21 cellular contexts compared by ENCODE assay signal in genomic region chr3:50137567-50137966, GRCh38. TPM values are rescaled to one million over a fixed set of nuclear protein-coding genes. Genes with fewer than 3 reads are reported as not detected.
A peak's percentile ranks its signal among the peaks of the same experiment; 100 is the strongest.
DNase-seq lines count a peak whose midpoint lies in the region; ATAC-seq, FAIRE-seq and TF ChIP-seq lines count a peak whose summit lies in the region.
"Had no signal": no experiment of that assay in that cellular context is flagged by ENCODE, and none has a peak within 500 bp of the region (broad histone marks: within the 10 kb centered on the region; RNA-seq: fewer than 3 reads in every experiment).

No MANE protein-coding gene starts in this region.

- H3K4me3 ChIP-seq in SK-N-SH (ENCODE audit: low read depth in 2 of 2, low read length in 1 of 2), result no peak overlapping the region
- no peak overlapping the region for H3K4me3 ChIP-seq in NT2/D1 (ENCODE audit: insufficient read length, low read depth)
- H3K4me3 ChIP-seq in endothelial cell of umbilical vein (replicated peaks in 1 of 3; ENCODE audit: insufficient read depth in 1 of 3, low read depth in 1 of 3, low read length in 3 of 3), result no peak overlapping the region
- H3K4me3 ChIP-seq in neuronal stem cell (ENCODE audit: low read length in 2 of 2), result no peak overlapping the region
- H3K4me3 ChIP-seq in prostate gland, result no peak overlapping the region

- peak overlapping the region; percentile 99 for H2BK120ac ChIP-seq in neuronal stem cell (ENCODE audit: low read depth, low read length)

- POLR2A ChIA-PET in SK-N-SH (lab: Yijun Ruan, JAX), result interaction anchor here (1.7 to 5.0 kb wide), 2 partner anchors 11 to 14 kb away, joined by 9 to 19 read pairs; no protein-coding TSS in a partner anchor
- POLR2A ChIA-PET in endothelial cell of umbilical vein (lab: Charles Lee), result no interaction called here

- peak overlapping the region; percentile 100 for H2AK5ac ChIP-seq in neuronal stem cell (ENCODE audit: low read depth, low read length)

- H3K27ac ChIP-seq in SK-N-SH (ENCODE audit: low read depth in 2 of 2, low read length in 1 of 2), result no peak overlapping the region
- H3K27ac ChIP-seq in endothelial cell of umbilical vein (ENCODE audit: insufficient read depth, low read depth, low read length), result peak overlapping the region; percentile 22
- no peak overlapping the region for H3K27ac ChIP-seq in neuronal stem cell (replicated peaks; ENCODE audit: low read length)
- H3K27ac ChIP-seq in prostate gland, result no peak overlapping the region
- H3K27ac ChIP-seq: 22Rv1, SK-N-MC had no signal

- no peaks in the 10 kb centered on the region for H3K9me2 ChIP-seq in SK-N-SH

- peak overlapping the region; percentile 65 for H4K91ac ChIP-seq in neuronal stem cell (ENCODE audit: low read depth, low read length, poor library complexity)

- no peak for FAIRE-seq in endothelial cell of umbilical vein (lab: Jason Lieb, UNC)
- FAIRE-seq: H54 had no signal

- H2BK15ac ChIP-seq in neuronal stem cell (ENCODE audit: low read length), result peak overlapping the region; percentile 100

- H3K9me1 ChIP-seq in endothelial cell of umbilical vein (replicated peaks; ENCODE audit: control insufficient read depth, extremely low read depth, insufficient read depth, low read length), result no peaks in the 10 kb centered on the region

- peak overlapping the region; percentile 90 for H3K18ac ChIP-seq in neuronal stem cell (ENCODE audit: low read length)

- TF ChIP-seq EP300 in SK-N-SH (IDR thresholded peaks at IDR 0.05; ENCODE audit: borderline replicate concordance in 1 of 2, low read depth in 1 of 2, low read length in 1 of 2), result no peak

- no peaks in the 10 kb centered on the region for H3K79me2 ChIP-seq in SK-N-SH (ENCODE audit: insufficient read depth)
- no peaks in the 10 kb centered on the region for H3K79me2 ChIP-seq in endothelial cell of umbilical vein (ENCODE audit: control insufficient read depth, insufficient read depth, low read length)

- H3K9me3 ChIP-seq in SK-N-SH (no peaks in the 10 kb centered on the region), NT2/D1 (ENCODE audit: insufficient read depth, low read length) (no peaks in the 10 kb centered on the region), endothelial cell of umbilical vein (replicated peaks; ENCODE audit: control insufficient read depth, insufficient read depth, low read length) (no peaks in the 10 kb centered on the region), neuronal stem cell (replicated peaks in 1 of 2; ENCODE audit: control insufficient read depth in 2 of 2, insufficient read depth in 1 of 2, low read depth in 1 of 2, low read length in 2 of 2) (no peaks in the 10 kb centered on the region), prostate gland (no peaks in the 10 kb centered on the region)

- no peaks in the 10 kb centered on the region for H3F3A ChIP-seq in SK-N-SH (replicated peaks; ENCODE audit: insufficient read depth)

- CTCF ChIA-PET in SK-N-SH (lab: Yijun Ruan, JAX), result interaction anchor here (0.8 to 3.4 kb wide), 8 partner anchors 8 to 89 kb away, joined by 3 to 22 read pairs (median 3); no protein-coding TSS in a partner anchor
- CTCF ChIA-PET in endothelial cell of umbilical vein (lab: Charles Lee), result interaction anchor here (1.5 to 3.5 kb wide), 6 partner anchors 8 to 54 kb away, joined by 3 to 15 read pairs (median 6); partner anchors contain the start of gene GNAT1

- H2BK12ac ChIP-seq in neuronal stem cell (ENCODE audit: low read length), result peak overlapping the region; percentile 99

- H3K4me2 ChIP-seq in SK-N-SH (no peak overlapping the region), endothelial cell of umbilical vein (ENCODE audit: insufficient read depth, low read length) (no peak overlapping the region), neuronal stem cell (ENCODE audit: insufficient read depth, low read length, poor library complexity, severe bottlenecking) (no peak overlapping the region)

- no TSS peak for BruUV-seq in endothelial cell of umbilical vein (replicated peaks; lab: Mats Ljungman, UMichigan)

- ATAC-seq in SK-N-SH treated with all-trans-retinoic acid at 6 μM for 48 hours, result 0 out of 3 replicates have a peak, but pooled peaks have one; percentile 4
- no peak for ATAC-seq in GM21737 (IDR thresholded peaks at IDR 0.05; ENCODE audit: unreplicated experiment)

- H4K20me1 ChIP-seq in SK-N-SH (ENCODE audit: insufficient read depth) (no peaks in the 10 kb centered on the region), endothelial cell of umbilical vein (replicated peaks; ENCODE audit: control insufficient read depth, extremely low read depth, insufficient read depth, low read length) (no peaks in the 10 kb centered on the region)

- no peak for DNase-seq in SK-N-SH
- no peak for DNase-seq in NT2/D1 (ENCODE audit: low read depth, low spot score)
- no peak for DNase-seq in endothelial cell of umbilical vein (ENCODE audit: low read depth, low spot score)
- DNase-seq in neuronal stem cell (ENCODE audit: low spot score), result no peak
- no peak for DNase-seq in prostate gland (ENCODE audit: low spot score)
- DNase-seq in SK-N-DZ (ENCODE audit: low spot score), result no peak
- DNase-seq: C1 segment of cervical spinal cord, DMS 273 treated with DMSO at 0.1 percent for 48 hours, MV-4-11, NCI-H1417 treated with DMSO at 0.1 percent for 48 hours, NCI-H2227 treated with DMSO at 0.1 percent for 48 hours, NCI-H526, OCI-M1, RPMI8226 had no signal

- intact Hi-C loops in endothelial cell of umbilical vein (cut with micrococcal nuclease), result loop anchor here (5.0 kb wide), 1 partner anchor 50 kb away; no protein-coding TSS in a partner anchor
- intact Hi-C loops in prostate gland (cut with DNase I), result no loop called here

- H3K14ac ChIP-seq in neuronal stem cell (ENCODE audit: low read length), result peak overlapping the region; percentile 47

- H3K36me3 ChIP-seq in SK-N-SH (replicated peaks in 1 of 2; ENCODE audit: control insufficient read depth in 1 of 2, insufficient read depth in 2 of 2, low read length in 1 of 2) (no peaks in the 10 kb centered on the region), NT2/D1 (ENCODE audit: insufficient read depth, insufficient read length, low read length) (no peaks in the 10 kb centered on the region), endothelial cell of umbilical vein (ENCODE audit: control insufficient read depth in 2 of 2, extremely low read depth in 1 of 2, insufficient read depth in 2 of 2, low read length in 2 of 2) (no peaks in the 10 kb centered on the region), neuronal stem cell (replicated peaks in 1 of 2; ENCODE audit: control insufficient read depth in 2 of 2, insufficient read depth in 2 of 2, low read length in 2 of 2) (no peaks in the 10 kb centered on the region), prostate gland (no peaks in the 10 kb centered on the region)

- H3K4me1 ChIP-seq in SK-N-SH (ENCODE audit: control insufficient read depth in 1 of 2, insufficient read depth in 2 of 2, low read depth in 1 of 2, low read length in 1 of 2) (peaks cover 14 to 48% of the 10 kb centered on the region in 2 experiments; a peak in 3 of 4 replicates), NT2/D1 (ENCODE audit: insufficient read depth, insufficient read length) (peaks cover 48% of the 10 kb centered on the region), endothelial cell of umbilical vein (ENCODE audit: control insufficient read depth, extremely low read depth, insufficient read depth, low read length) (peaks cover 26% of the 10 kb centered on the region), neuronal stem cell (ENCODE audit: control insufficient read depth in 2 of 2, insufficient read depth in 1 of 2, low read depth in 1 of 2, low read length in 2 of 2) (peaks cover 18 to 40% of the 10 kb centered on the region in 2 donors), prostate gland (replicated peaks) (no peaks in the 10 kb centered on the region)

- TF ChIP-seq RAD21 in SK-N-SH (IDR thresholded peaks at IDR 0.05; ENCODE audit: low read length), result no peak

- no peak overlapping the region for H2AFZ ChIP-seq in SK-N-SH (ENCODE audit: low read depth)
- H2AFZ ChIP-seq in endothelial cell of umbilical vein (ENCODE audit: low read depth, low read length), result no peak overlapping the region
- H2AFZ ChIP-seq in neuronal stem cell (ENCODE audit: low read length), result no peak overlapping the region

- dilution Hi-C loops in endothelial cell of umbilical vein (cut with MboI; ENCODE audit: extremely low pct_ligation_motif_present, low sequenced_read_pairs), result no loop called here

- 87% methylated on average over 5 of the region's 6 CpGs for WGBS in SK-N-SH (ENCODE audit: low lambda C conversion rate)
- no CpG with 5 or more reads among the region's 6 CpGs for WGBS in neuronal stem cell (ENCODE audit: extremely low coverage in 2 of 2, insufficient read length in 2 of 2, insufficient replicate concordance in 1 of 2), 2 donors
- WGBS in prostate gland, result 83% methylated on average over 6 of the region's 6 CpGs

- H3K4ac ChIP-seq in neuronal stem cell (ENCODE audit: low read length), result peak overlapping the region; percentile 54

- H3K23ac ChIP-seq in neuronal stem cell (ENCODE audit: low read depth, low read length, poor library complexity), result peak overlapping the region; percentile 47

- H3K79me1 ChIP-seq in neuronal stem cell (ENCODE audit: low read depth, low read length), result no peaks in the 10 kb centered on the region

- no peak for TF ChIP-seq CTCF in SK-N-SH (IDR thresholded peaks at IDR 0.05)
- no peak for TF ChIP-seq CTCF in endothelial cell of umbilical vein (IDR thresholded peaks at IDR 0.05; ENCODE audit: extremely low read depth in 1 of 2, insufficient read depth in 1 of 2, low read depth in 1 of 2, low read length in 2 of 2)
- no peak for TF ChIP-seq CTCF in prostate gland (IDR thresholded peaks at IDR 0.05)

- H3K27me3 ChIP-seq in SK-N-SH (ENCODE audit: insufficient read depth) (no peaks in the 10 kb centered on the region), NT2/D1 (ENCODE audit: insufficient read depth, insufficient read length) (no peaks in the 10 kb centered on the region), endothelial cell of umbilical vein (ENCODE audit: control insufficient read depth in 2 of 2, insufficient read depth in 2 of 2, low read length in 2 of 2) (no peaks in the 10 kb centered on the region), neuronal stem cell (ENCODE audit: control insufficient read depth in 3 of 3, insufficient read depth in 3 of 3, low read depth in 1 of 3, low read length in 3 of 3) (peaks cover 0 to 6% (median 0%) of the 10 kb centered on the region in 3 experiments), prostate gland (replicated peaks; ENCODE audit: insufficient read depth) (no peaks in the 10 kb centered on the region)

- H4K8ac ChIP-seq in neuronal stem cell (ENCODE audit: low read depth, low read length), result peak overlapping the region; percentile 17

- peak overlapping the region; percentile 8 for H2BK5ac ChIP-seq in neuronal stem cell (ENCODE audit: low read length)

- no peak for TF ChIP-seq POLR2A in endothelial cell of umbilical vein (IDR thresholded peaks at IDR 0.05; ENCODE audit: low read depth, low read length)
- TF ChIP-seq POLR2A in prostate gland (IDR thresholded peaks at IDR 0.05), result no peak

- H3K9ac ChIP-seq in SK-N-SH (no peak overlapping the region), NT2/D1 (ENCODE audit: insufficient read length, low read depth) (peak overlapping the region; percentile 59), endothelial cell of umbilical vein (replicated peaks; ENCODE audit: extremely low read depth, insufficient read depth, low read length) (no peak overlapping the region), neuronal stem cell (ENCODE audit: low read depth, low read length, poor library complexity) (peak overlapping the region; percentile 55)

RNA-seq across cellular contexts. Expression of gene SEMA3F, which starts 17.6 kb away (rescaled TPM):
- polyA plus RNA-seq in SK-N-SH (2012; rRNA removed) (23.9 and 30.4 TPM in 2 replicates), endothelial cell of umbilical vein (64.8 and 65.8 TPM in 2 replicates)
- polyA plus RNA-seq in SK-N-SH (2012; cell fraction: cytosol; rRNA removed), result 15.5 and 23.2 TPM in 2 replicates
- 32.9 and 38.3 TPM in 2 replicates for polyA plus RNA-seq in SK-N-SH (2012; cell fraction: nucleus; rRNA removed)
- total RNA-seq in endothelial cell of umbilical vein (99.1 and 143 TPM in 2 replicates), prostate gland (10 to 100 TPM; 43.3 to 71.8 TPM)
- polyA plus RNA-seq in endothelial cell of umbilical vein (2011; cell fraction: cytosol; rRNA removed), result 52.6 and 61.9 TPM in 2 replicates
- 74.4 and 75.9 TPM in 2 replicates for polyA plus RNA-seq in endothelial cell of umbilical vein (2011; cell fraction: nucleus; rRNA removed)
- polyA plus RNA-seq in endothelial cell of umbilical vein (2012), result 91.4 and 101 TPM in 2 replicates
- polyA minus RNA-seq in endothelial cell of umbilical vein, result 84.2 and 86.5 TPM in 2 replicates
- 32.9 TPM for polyA minus RNA-seq in endothelial cell of umbilical vein (2011; cell fraction: cytosol; rRNA and poly(A)+ RNA removed)
- 35.4 and 43.0 TPM in 2 replicates for polyA minus RNA-seq in endothelial cell of umbilical vein (2011; cell fraction: nucleus; rRNA and poly(A)+ RNA removed)
- 68.0 TPM for polyA plus RNA-seq in neuronal stem cell (2013, experiment 1 of 2)
- 67.2 TPM for polyA plus RNA-seq in neuronal stem cell (2013, experiment 2 of 2)
- polyA plus RNA-seq in SK-N-DZ (2014; cell fraction: cytosol; rRNA removed), result 9.8 and 12.1 TPM in 2 replicates
- polyA plus RNA-seq in SK-N-DZ (2014; cell fraction: nucleus; rRNA removed), result 17.6 and 21.8 TPM in 2 replicates
- polyA plus RNA-seq: IgD-negative memory B cell had no signal

RNA-seq across cellular contexts. Expression of gene RBM5, which starts 48.8 kb away (rescaled TPM):
- polyA plus RNA-seq in SK-N-SH (2012; rRNA removed) (113 and 168 TPM in 2 replicates), endothelial cell of umbilical vein (218 and 281 TPM in 2 replicates)
- polyA plus RNA-seq in SK-N-SH (2012; cell fraction: cytosol; rRNA removed), result 64.0 and 104 TPM in 2 replicates
- polyA plus RNA-seq in SK-N-SH (2012; cell fraction: nucleus; rRNA removed), result 383 and 633 TPM in 2 replicates
- total RNA-seq in endothelial cell of umbilical vein (188 and 190 TPM in 2 replicates), prostate gland (100 to 1,000 TPM; 135 to 260 TPM)
- 76.5 and 95.5 TPM in 2 replicates for polyA plus RNA-seq in endothelial cell of umbilical vein (2011; cell fraction: cytosol; rRNA removed)
- 1,244 and 1,382 TPM in 2 replicates for polyA plus RNA-seq in endothelial cell of umbilical vein (2011; cell fraction: nucleus; rRNA removed)
- polyA plus RNA-seq in endothelial cell of umbilical vein (2012), result 98.0 and 104 TPM in 2 replicates
- 405 and 471 TPM in 2 replicates for polyA minus RNA-seq in endothelial cell of umbilical vein
- polyA minus RNA-seq in endothelial cell of umbilical vein (2011; cell fraction: cytosol; rRNA and poly(A)+ RNA removed), result 55.8 TPM
- 412 and 623 TPM in 2 replicates for polyA minus RNA-seq in endothelial cell of umbilical vein (2011; cell fraction: nucleus; rRNA and poly(A)+ RNA removed)
- polyA plus RNA-seq in neuronal stem cell (2013, experiment 1 of 2), result 103 TPM
- 104 TPM for polyA plus RNA-seq in neuronal stem cell (2013, experiment 2 of 2)
- polyA plus RNA-seq in SK-N-DZ (2014; cell fraction: cytosol; rRNA removed), result 77.0 and 116 TPM in 2 replicates
- 433 and 442 TPM in 2 replicates for polyA plus RNA-seq in SK-N-DZ (2014; cell fraction: nucleus; rRNA removed)

RNA-seq across cellular contexts. Expression of gene GNAT1, which starts 53.8 kb away (rescaled TPM):
- polyA plus RNA-seq in SK-N-SH (2012; rRNA removed) (not detected in 2 replicates), endothelial cell of umbilical vein (0.05 TPM in 1 of 2 replicates, not detected in the other)
- polyA plus RNA-seq in SK-N-SH (2012; cell fraction: cytosol; rRNA removed), result not detected in 2 replicates
- polyA plus RNA-seq in SK-N-SH (2012; cell fraction: nucleus; rRNA removed), result 0.12 TPM in 1 of 2 replicates, not detected in the other
- total RNA-seq in endothelial cell of umbilical vein (0.77 and 0.78 TPM in 2 replicates), prostate gland (not detected)
- polyA plus RNA-seq in endothelial cell of umbilical vein (2011; cell fraction: cytosol; rRNA removed), result 0.03 TPM in 1 of 2 replicates, not detected in the other
- polyA plus RNA-seq in endothelial cell of umbilical vein (2011; cell fraction: nucleus; rRNA removed), result 0.40 and 0.55 TPM in 2 replicates
- polyA plus RNA-seq in endothelial cell of umbilical vein (2012), result 0.16 TPM in 1 of 2 replicates, not detected in the other
- not detected in 2 replicates for polyA minus RNA-seq in endothelial cell of umbilical vein
- polyA minus RNA-seq in endothelial cell of umbilical vein (2011; cell fraction: cytosol; rRNA and poly(A)+ RNA removed), result not detected
- polyA minus RNA-seq in endothelial cell of umbilical vein (2011; cell fraction: nucleus; rRNA and poly(A)+ RNA removed), result 0.14 and 0.34 TPM in 2 replicates
- 0.03 TPM for polyA plus RNA-seq in neuronal stem cell (2013, experiment 1 of 2)
- 0.04 TPM for polyA plus RNA-seq in neuronal stem cell (2013, experiment 2 of 2)
- 0.20 TPM in 1 of 2 replicates, not detected in the other for polyA plus RNA-seq in SK-N-DZ (2014; cell fraction: cytosol; rRNA removed)
- polyA plus RNA-seq in SK-N-DZ (2014; cell fraction: nucleus; rRNA removed), result not detected in 2 replicates
- total RNA-seq: LHCN-M2 had no signal
- polyA plus RNA-seq: IgD-negative memory B cell had no signal

Comparison
In these comparisons a context has a peak if more than half of its experiments do, and no peak if none do; other contexts are left out.
1. H3K9ac ChIP-seq: peak in NT2/D1 (single experiment) and neuronal stem cell (single experiment); none in SK-N-SH (single experiment) and endothelial cell of umbilical vein (single experiment).